28 cellular contexts compared by ENCODE assay signal in the genomic region with DNA sequence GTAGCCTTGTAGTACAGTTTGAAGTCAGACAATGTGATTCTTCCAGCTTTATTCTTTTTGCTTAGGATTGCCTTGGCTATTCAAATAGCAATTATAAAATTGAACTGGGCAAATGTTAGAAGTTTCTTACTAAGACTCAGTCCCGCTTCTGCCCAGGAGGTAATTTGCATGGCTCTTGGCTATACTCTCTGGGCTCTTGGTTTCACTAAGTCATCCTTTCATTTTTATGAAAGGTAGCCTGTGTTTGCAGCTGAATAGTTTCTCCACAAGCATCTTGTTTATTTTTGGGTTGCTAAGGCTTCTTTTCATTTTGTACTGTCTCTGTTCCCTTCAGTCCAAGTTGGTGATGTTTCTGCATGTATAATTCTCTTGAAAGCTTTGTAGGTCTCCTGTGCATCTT.
A peak's percentile ranks its signal among the peaks of the same experiment; 100 is the strongest.
DNase-seq lines count a peak whose midpoint lies in the region; ATAC-seq and TF ChIP-seq lines count a peak whose summit lies in the region.
"Had no signal": no experiment of that assay in that cellular context is flagged by ENCODE, and none has a peak within 500 bp of the region (broad histone marks: within the 10 kb centered on the region; RNA-seq: fewer than 3 reads in every experiment).

No MANE protein-coding gene starts in this region.

- no peak overlapping the region for H3K4me3 ChIP-seq in WERI-Rb-1 (ENCODE audit: low read depth, low read length)
- H3K4me3 ChIP-seq: HAP-1, SJCRH30 had no signal

- peaks cover 2% of the 10 kb centered on the region for H3K9me3 Mint-ChIP-seq in neural crest cell
- H3K9me3 Mint-ChIP-seq in activated T-cell treated with anti-CD3 and anti-CD28 coated beads, Interleukin-2, amount 50 U/mL, for 72 hours, result peaks cover 0 to 4% of the 10 kb centered on the region in 2 donors
- peaks cover under 1% of the 10 kb centered on the region for H3K9me3 Mint-ChIP-seq in activated naive CD4-positive, alpha-beta T cell treated with anti-CD3 and anti-CD28 coated beads for 36 hours

- H3K4me1 Mint-ChIP-seq in neural crest cell, result no peaks in the 10 kb centered on the region
- no peaks in the 10 kb centered on the region for H3K4me1 Mint-ChIP-seq in activated T-cell treated with anti-CD3 and anti-CD28 coated beads, Interleukin-2, amount 50 U/mL, for 72 hours (ENCODE audit: low read depth)
- no peaks in the 10 kb centered on the region for H3K4me1 Mint-ChIP-seq in activated naive CD4-positive, alpha-beta T cell treated with anti-CD3 and anti-CD28 coated beads for 36 hours (ENCODE audit: low read depth)
- H3K4me1 Mint-ChIP-seq: CD4-positive, alpha-beta memory T cell; T-helper 17 cell had no signal

- no peak overlapping the region for H3K27ac ChIP-seq in WERI-Rb-1
- H3K27ac ChIP-seq: HL-60, SJCRH30 had no signal

- CTCF ChIA-PET in activated naive CD4-positive, alpha-beta T cell treated with anti-CD3 and anti-CD28 coated beads for 36 hours (lab: Charles Lee), result interaction anchor here (0.9 kb wide), 1 partner anchor 215 kb away, joined by 3 read pairs; no protein-coding TSS in a partner anchor

- H3K36me3 Mint-ChIP-seq in neural crest cell (ENCODE audit: low read depth), result peaks cover 3% of the 10 kb centered on the region
- no peaks in the 10 kb centered on the region for H3K36me3 Mint-ChIP-seq in activated T-cell treated with anti-CD3 and anti-CD28 coated beads, Interleukin-2, amount 50 U/mL, for 72 hours (ENCODE audit: insufficient read depth in 2 of 2)
- no peaks in the 10 kb centered on the region for H3K36me3 Mint-ChIP-seq in activated naive CD4-positive, alpha-beta T cell treated with anti-CD3 and anti-CD28 coated beads for 36 hours (ENCODE audit: low read depth)
- H3K36me3 Mint-ChIP-seq: CD4-positive, alpha-beta memory T cell had no signal

- no peaks in the 10 kb centered on the region for H3K36me3 ChIP-seq in WERI-Rb-1
- H3K36me3 ChIP-seq: HAP-1, SJCRH30 had no signal

- H3K4me3 Mint-ChIP-seq in neural crest cell, result no peak overlapping the region
- H3K4me3 Mint-ChIP-seq in activated T-cell treated with anti-CD3 and anti-CD28 coated beads, Interleukin-2, amount 50 U/mL, for 72 hours, result no peak overlapping the region
- H3K4me3 Mint-ChIP-seq in activated naive CD4-positive, alpha-beta T cell treated with anti-CD3 and anti-CD28 coated beads for 36 hours, result no peak overlapping the region
- H3K4me3 Mint-ChIP-seq: CD4-positive, alpha-beta memory T cell; T-helper 17 cell had no signal

- H3K9me3 ChIP-seq in WERI-Rb-1 (ENCODE audit: severe bottlenecking), result peaks cover 3% of the 10 kb centered on the region
- H3K9me3 ChIP-seq: HAP-1, SJCRH30 had no signal

- intact Hi-C loops in activated naive CD4-positive, alpha-beta T cell treated with anti-CD3 and anti-CD28 coated beads for 36 hours (cut with micrococcal nuclease), result no loop called here

- DNase-seq in neural crest cell (ENCODE audit: low read depth, low spot score), result no peak
- DNase-seq in activated T-cell treated with anti-CD3 and anti-CD28 coated beads, Interleukin-2, amount 50 U/mL, for 72 hours, result no peak
- DNase-seq in activated naive CD4-positive, alpha-beta T cell treated with anti-CD3 and anti-CD28 coated beads for 36 hours, result no peak
- DNase-seq in WERI-Rb-1, result no peak
- DNase-seq in NCI-H1417 (lab: John Stamatoyannopoulos, UW), result no peak
- DNase-seq: C1 segment of cervical spinal cord; CD4-positive, alpha-beta memory T cell; COR-L47; DMS53; GOT3; NCI-H1092 treated with DMSO at 0.1 percent for 48 hours; NCI-H1436 treated with DMSO at 0.1 percent for 48 hours; NCI-H1930; NCI-H2107; NCI-H446; NCI-H524 treated with DMSO at 0.1 percent for 48 hours; NCI-H774; NK-92 treated with Interleukin-12 subunit alpha and Interleukin-12 subunit beta, amount 100 ng/mL, for 24 hours; PC-3; SJCRH30; T-helper 17 cell had no signal

- no peaks in the 10 kb centered on the region for H3K27me3 Mint-ChIP-seq in neural crest cell (ENCODE audit: low read depth)
- no peaks in the 10 kb centered on the region for H3K27me3 Mint-ChIP-seq in activated T-cell treated with anti-CD3 and anti-CD28 coated beads, Interleukin-2, amount 50 U/mL, for 72 hours (ENCODE audit: low read depth)
- H3K27me3 Mint-ChIP-seq in activated naive CD4-positive, alpha-beta T cell treated with anti-CD3 and anti-CD28 coated beads for 36 hours (ENCODE audit: low read depth), result peaks cover 2% of the 10 kb centered on the region
- H3K27me3 Mint-ChIP-seq: T-helper 17 cell had no signal

- H3K27ac Mint-ChIP-seq in neural crest cell (ENCODE audit: unreplicated experiment), result peak overlapping the region; percentile 43
- H3K27ac Mint-ChIP-seq in activated T-cell treated with anti-CD3 and anti-CD28 coated beads, Interleukin-2, amount 50 U/mL, for 72 hours, result no peak overlapping the region
- no peak overlapping the region for H3K27ac Mint-ChIP-seq in activated naive CD4-positive, alpha-beta T cell treated with anti-CD3 and anti-CD28 coated beads for 36 hours
- H3K27ac Mint-ChIP-seq: CD4-positive, alpha-beta memory T cell; T-helper 17 cell had no signal

- no peaks in the 10 kb centered on the region for H3K27me3 ChIP-seq in WERI-Rb-1 (ENCODE audit: insufficient read depth, low read depth, severe bottlenecking)
- H3K27me3 ChIP-seq: SJCRH30 had no signal

- no peak for TF ChIP-seq CTCF in neural crest cell (conservative IDR thresholded peaks at IDR 0.05)
- TF ChIP-seq CTCF in WERI-Rb-1 (IDR thresholded peaks at IDR 0.05; ENCODE audit: low read depth, low read length), result no peak

- peak; percentile 74 for ATAC-seq in GM19025 (IDR thresholded peaks at IDR 0.05; ENCODE audit: low read depth, unreplicated experiment)
- ATAC-seq in GM21529 (IDR thresholded peaks at IDR 0.05; ENCODE audit: unreplicated experiment), result peak; percentile 55
- peak; percentile 71 for ATAC-seq in HG03342 (IDR thresholded peaks at IDR 0.05; ENCODE audit: unreplicated experiment)
- ATAC-seq in activated T-cell treated with anti-CD3 and anti-CD28 coated beads, Interleukin-2, amount 50 U/mL, for 72 hours (replicated peaks in 1 of 2), result no peak
- ATAC-seq: PC-3, Right ventricle myocardium inferior, SK-N-SH treated with all-trans-retinoic acid at 6 μM for 48 hours, T-helper 17 cell had no signal

Comparison
In these comparisons a context has a peak if more than half of its experiments do, and no peak if none do; other contexts are left out.
1. ATAC-seq: peak in GM19025 (single experiment), GM21529 (single experiment) and HG03342 (single experiment); none in activated T-cell treated with anti-CD3 and anti-CD28 coated beads, Interleukin-2, amount 50 U/mL, for 72 hours (0 of 2).